Comparison of ENCODE assay signal across 8 cellular contexts in the genomic region with DNA sequence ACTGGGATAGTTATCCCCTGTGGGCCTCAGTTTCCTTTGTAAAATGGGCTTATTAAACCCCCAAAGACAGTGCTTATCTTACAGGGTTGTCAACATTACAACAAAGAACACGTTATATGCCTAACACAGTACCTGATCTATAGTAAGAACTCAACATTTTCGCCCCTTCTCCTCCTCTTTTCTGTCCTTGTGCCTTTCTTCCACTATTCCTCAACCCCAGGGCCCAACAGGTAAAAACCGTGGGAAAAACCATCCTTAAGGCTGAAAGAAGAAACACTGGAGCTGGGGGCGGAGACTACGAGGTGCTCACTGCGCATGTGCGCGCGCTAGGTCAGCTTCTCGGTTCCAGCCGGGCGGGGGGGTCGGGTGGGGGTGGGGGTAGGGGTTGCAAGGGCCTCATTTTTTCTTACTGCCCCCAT. TPM values are rescaled to one million over a fixed set of nuclear protein-coding genes. Genes with fewer than 3 reads are reported as not detected.
DNase-seq lines count a peak whose midpoint lies in the region; ATAC-seq and TF ChIP-seq lines count a peak whose summit lies in the region.

No MANE protein-coding gene starts in this region.

- 1 to 17% methylated on average over 13 of the region's 13 CpGs for WGBS in esophagus, 2 donors

- ATAC-seq in CD8-positive, alpha-beta T cell: peak; percentile 33
- ATAC-seq in GM21526 (IDR thresholded peaks at IDR 0.05; ENCODE audit: low FRiP score, unreplicated experiment) (peak; percentile 12), GM19035 (IDR thresholded peaks at IDR 0.05; ENCODE audit: unreplicated experiment) (no peak)
- ATAC-seq in naive thymus-derived CD8-positive, alpha-beta T cell: peak; percentile 46

- CTCF ChIA-PET in CD8-positive, alpha-beta T cell (lab: Charles Lee): no interaction called here

- H3K27ac Mint-ChIP-seq in CD8-positive, alpha-beta T cell: peak overlapping the region; percentile 98
- H3K27ac Mint-ChIP-seq in naive thymus-derived CD8-positive, alpha-beta T cell: peak overlapping the region; percentile 57 to 98 (median 96)

- H3K27ac ChIP-seq in CD8-positive, alpha-beta T cell (ENCODE audit: low read depth, low read length): peak overlapping the region; percentile 83
- H3K27ac ChIP-seq in WERI-Rb-1 (peak overlapping the region; percentile 91), esophagus (ENCODE audit: low read depth in 2 of 2, low read length in 1 of 2) (peak overlapping the region; percentile 85 to 99), tibial artery (peak overlapping the region; percentile 94 to 98)

- H3K4me3 Mint-ChIP-seq in CD8-positive, alpha-beta T cell: peak overlapping the region; percentile 96
- H3K4me3 Mint-ChIP-seq in naive thymus-derived CD8-positive, alpha-beta T cell: peak overlapping the region; percentile 85 to 97 (median 92)

- H3K9me3 Mint-ChIP-seq in CD8-positive, alpha-beta T cell: no peaks in the 10 kb centered on the region
- no peaks in the 10 kb centered on the region for H3K9me3 Mint-ChIP-seq in naive thymus-derived CD8-positive, alpha-beta T cell

- no peak for TF ChIP-seq CTCF in CD8-positive, alpha-beta T cell (IDR thresholded peaks at IDR 0.05)
- TF ChIP-seq CTCF in NB4 (IDR thresholded peaks at IDR 0.05; ENCODE audit: low read depth, low read length) (no peak), WERI-Rb-1 (IDR thresholded peaks at IDR 0.05; ENCODE audit: low read depth, low read length) (no peak), tibial artery (IDR thresholded peaks at IDR 0.05) (no peak)

- peaks cover 19% of the 10 kb centered on the region for H3K4me1 Mint-ChIP-seq in CD8-positive, alpha-beta T cell (ENCODE audit: low read depth)
- peaks cover 6 to 23% (median 16%) of the 10 kb centered on the region in 4 donors for H3K4me1 Mint-ChIP-seq in naive thymus-derived CD8-positive, alpha-beta T cell

- intact Hi-C loops in CD8-positive, alpha-beta T cell (cut with DNase I, micrococcal nuclease): no loop called here
- intact Hi-C loops in tibial artery (cut with DNase I; ENCODE audit: low total_unique reads): no loop called here

- no peaks in the 10 kb centered on the region for H3K36me3 ChIP-seq in CD8-positive, alpha-beta T cell (ENCODE audit: insufficient read depth, low read length)
- H3K36me3 ChIP-seq in WERI-Rb-1 (no peaks in the 10 kb centered on the region), esophagus (ENCODE audit: control insufficient read depth in 2 of 2, insufficient read depth in 2 of 2, low read length in 1 of 2) (no peaks in the 10 kb centered on the region), tibial artery (no peaks in the 10 kb centered on the region)

- no peaks in the 10 kb centered on the region for H3K9me3 ChIP-seq in CD8-positive, alpha-beta T cell (ENCODE audit: low read length)
- H3K9me3 ChIP-seq in WERI-Rb-1 (ENCODE audit: severe bottlenecking) (no peaks in the 10 kb centered on the region), esophagus (ENCODE audit: control insufficient read depth in 2 of 2, insufficient read depth in 1 of 2, low read depth in 1 of 2, low read length in 1 of 2) (peaks cover 0 to 2% of the 10 kb centered on the region in 2 donors), tibial artery (no peaks in the 10 kb centered on the region)

- no peak for TF ChIP-seq POLR2A in NB4 (IDR thresholded peaks at IDR 0.05; ENCODE audit: extremely low read depth, insufficient read length)

- peak overlapping the region; percentile 81 for H3K4me3 ChIP-seq in CD8-positive, alpha-beta T cell (ENCODE audit: low read depth, low read length)
- H3K4me3 ChIP-seq in NB4 (ENCODE audit: low read depth, low read length): peak overlapping the region; percentile 85
- H3K4me3 ChIP-seq in WERI-Rb-1 (ENCODE audit: low read depth, low read length): peak overlapping the region; percentile 72
- H3K4me3 ChIP-seq in esophagus (ENCODE audit: low read depth in 1 of 2, low read length in 2 of 2): peak overlapping the region; percentile 48 to 82
- H3K4me3 ChIP-seq in tibial artery: peak overlapping the region; percentile 66 to 75

- no peaks in the 10 kb centered on the region for H3K27me3 Mint-ChIP-seq in CD8-positive, alpha-beta T cell (ENCODE audit: low read depth)
- no peaks in the 10 kb centered on the region for H3K27me3 Mint-ChIP-seq in naive thymus-derived CD8-positive, alpha-beta T cell

- peaks cover 7% of the 10 kb centered on the region for H3K36me3 Mint-ChIP-seq in CD8-positive, alpha-beta T cell
- H3K36me3 Mint-ChIP-seq in naive thymus-derived CD8-positive, alpha-beta T cell: no peaks in the 10 kb centered on the region

- peak in 2 of 7 experiments; percentile 30 to 76 for DNase-seq in CD8-positive, alpha-beta T cell
- DNase-seq in NB4 (ENCODE audit: low read depth) (no peak), WERI-Rb-1 (no peak), tibial artery (peak in 1 of 2 donors; percentile 61)
- peak in 5 of 10 donors; percentile 27 to 60 (median 51) for DNase-seq in naive thymus-derived CD8-positive, alpha-beta T cell

- POLR2A ChIA-PET in CD8-positive, alpha-beta T cell (lab: Charles Lee): no interaction called here
- POLR2A ChIA-PET in naive thymus-derived CD8-positive, alpha-beta T cell (lab: Charles Lee): interaction anchor here (1.0 kb wide), 1 partner anchor 127 kb away, joined by 5 read pairs; no protein-coding TSS in a partner anchor

- no peaks in the 10 kb centered on the region for H3K27me3 ChIP-seq in CD8-positive, alpha-beta T cell (ENCODE audit: insufficient read depth, low read length)
- H3K27me3 ChIP-seq in WERI-Rb-1 (ENCODE audit: insufficient read depth, low read depth, severe bottlenecking): peaks cover 3% of the 10 kb centered on the region
- no peaks in the 10 kb centered on the region for H3K27me3 ChIP-seq in esophagus (ENCODE audit: control insufficient read depth in 1 of 2, insufficient read depth in 2 of 2, low read length in 2 of 2)
- no peaks in the 10 kb centered on the region for H3K27me3 ChIP-seq in tibial artery

- H3K4me1 ChIP-seq in CD8-positive, alpha-beta T cell (ENCODE audit: insufficient read depth, low read length): peaks cover 6% of the 10 kb centered on the region
- H3K4me1 ChIP-seq in esophagus (ENCODE audit: control insufficient read depth in 2 of 2, insufficient read depth in 2 of 2, low read length in 1 of 2) (no peaks in the 10 kb centered on the region), tibial artery (peaks cover 0 to 5% (median 2%) of the 10 kb centered on the region in 4 donors)

RNA-seq across cellular contexts. Expression of a gene that starts 0.4 kb away (rescaled TPM):
- 10 to 100 TPM; 15.2 to 24.2 TPM for total RNA-seq in CD8-positive, alpha-beta T cell
- polyA plus RNA-seq in esophagus: 1 to 10 TPM; 8.0 to 8.7 TPM
- total RNA-seq in naive thymus-derived CD8-positive, alpha-beta T cell: 10 to 100 TPM; 46.4 to 47.6 TPM
- 1 to 10 TPM; 7.6 to 8.1 (median 8.0) TPM for polyA plus RNA-seq in naive thymus-derived CD8-positive, alpha-beta T cell
